11 cellular contexts compared by ENCODE assay signal in genomic region chr13:110610955-110611595, GRCh38. TPM values are rescaled to one million over a fixed set of nuclear protein-coding genes. Genes with fewer than 3 reads are reported as not detected.
DNase-seq lines count a peak whose midpoint lies in the region; ATAC-seq and TF ChIP-seq lines count a peak whose summit lies in the region.
"Had no signal": no experiment of that assay in that cellular context is flagged by ENCODE, and none has a peak within 500 bp of the region (broad histone marks: within the 10 kb centered on the region; RNA-seq: fewer than 3 reads in every experiment).

No MANE protein-coding gene starts in this region.

- H3K36me3 ChIP-seq in psoas muscle (ENCODE audit: insufficient read depth in 1 of 2, low read depth in 1 of 2) = no peaks in the 10 kb centered on the region
- H3K36me3 ChIP-seq: esophagus squamous epithelium had no signal

- peaks cover 0 to 13% (median 0%) of the 10 kb centered on the region in 3 donors for H3K27me3 ChIP-seq in psoas muscle (ENCODE audit: insufficient read depth in 3 of 3, low read length in 2 of 3)
- H3K27me3 ChIP-seq: esophagus squamous epithelium had no signal

- H3K9me3 ChIP-seq in psoas muscle = no peaks in the 10 kb centered on the region
- H3K9me3 ChIP-seq: esophagus squamous epithelium had no signal

- peak; percentile 40 for ATAC-seq in GM21367 (IDR thresholded peaks at IDR 0.05; ENCODE audit: unreplicated experiment)
- ATAC-seq in HG03575 (IDR thresholded peaks at IDR 0.05; ENCODE audit: extremely low read depth, insufficient number of reproducible peaks, low FRiP score, unreplicated experiment) = peak; percentile 50
- no peak for ATAC-seq in effector memory CD8-positive, alpha-beta T cell (replicated peaks)
- no peak for ATAC-seq in psoas muscle
- ATAC-seq in HG02678 (IDR thresholded peaks at IDR 0.05; ENCODE audit: unreplicated experiment) = no peak
- ATAC-seq: naive thymus-derived CD4-positive, alpha-beta T cell had no signal

- WGBS in psoas muscle, 3 donors = 73 to 84% (median 76%) methylated on average over 12 of the region's 12 CpGs

- H3K4me1 ChIP-seq in psoas muscle = no peaks in the 10 kb centered on the region

- TF ChIP-seq CTCF in psoas muscle (IDR thresholded peaks at IDR 0.05) = no peak

- no peaks in the 10 kb centered on the region for H3K27me3 Mint-ChIP-seq in effector memory CD8-positive, alpha-beta T cell

- H3K4me3 Mint-ChIP-seq in effector memory CD8-positive, alpha-beta T cell = peak overlapping the region; percentile 56 to 71

- no peak overlapping the region for H3K27ac ChIP-seq in psoas muscle
- H3K27ac ChIP-seq: esophagus squamous epithelium had no signal

- H3K9me3 Mint-ChIP-seq in effector memory CD8-positive, alpha-beta T cell = no peaks in the 10 kb centered on the region

- H3K27ac Mint-ChIP-seq in effector memory CD8-positive, alpha-beta T cell = peak overlapping the region in 1 of 2 donors; percentile 72

- DNase-seq in EH (ENCODE audit: low read depth) (peak; percentile 21), HK-2 (ENCODE audit: unreplicated experiment) (no peak), psoas muscle (no peak), COLO668 (lab: John Stamatoyannopoulos, UW; ENCODE audit: unreplicated experiment) (no peak)
- no peak for DNase-seq in effector memory CD8-positive, alpha-beta T cell
- DNase-seq: esophagus squamous epithelium; GF-D8; naive thymus-derived CD4-positive, alpha-beta T cell had no signal

- peaks cover 5 to 12% of the 10 kb centered on the region in 2 donors for H3K4me1 Mint-ChIP-seq in effector memory CD8-positive, alpha-beta T cell (ENCODE audit: low read depth in 2 of 2)

- no peak overlapping the region for H3K4me3 ChIP-seq in psoas muscle

- intact Hi-C loops in psoas muscle (cut with DNase I) = no loop called here

- H3K36me3 Mint-ChIP-seq in effector memory CD8-positive, alpha-beta T cell (ENCODE audit: insufficient read depth) = peaks cover 7% of the 10 kb centered on the region

RNA-seq across cellular contexts. Expression of gene NAXD, which starts 4.3 kb away (rescaled TPM):
- 10 to 100 TPM; 29.2 to 59.2 (median 29.7) TPM for total RNA-seq in psoas muscle
- 10 to 100 TPM; 26.0 to 36.7 (median 29.6) TPM for polyA plus RNA-seq in psoas muscle

RNA-seq across cellular contexts. Expression of gene RAB20, which starts 49.6 kb away (rescaled TPM):
- 1 to 10 TPM; 2.3 to 6.8 (median 3.0) TPM for total RNA-seq in psoas muscle
- 10 to 100 TPM in 1 of 3 donors, 1 to 10 TPM in 2; 1.2 to 20.5 (median 2.7) TPM for polyA plus RNA-seq in psoas muscle

Comparison
In these comparisons a context has a peak if more than half of its experiments do, and no peak if none do; other contexts are left out.
1. ATAC-seq: peak in GM21367 (single experiment) and HG03575 (single experiment); none in effector memory CD8-positive, alpha-beta T cell (single experiment), psoas muscle (0 of 4) and HG02678 (single experiment).